ENCODE assay signal across 8 cellular contexts in the genomic region with DNA sequence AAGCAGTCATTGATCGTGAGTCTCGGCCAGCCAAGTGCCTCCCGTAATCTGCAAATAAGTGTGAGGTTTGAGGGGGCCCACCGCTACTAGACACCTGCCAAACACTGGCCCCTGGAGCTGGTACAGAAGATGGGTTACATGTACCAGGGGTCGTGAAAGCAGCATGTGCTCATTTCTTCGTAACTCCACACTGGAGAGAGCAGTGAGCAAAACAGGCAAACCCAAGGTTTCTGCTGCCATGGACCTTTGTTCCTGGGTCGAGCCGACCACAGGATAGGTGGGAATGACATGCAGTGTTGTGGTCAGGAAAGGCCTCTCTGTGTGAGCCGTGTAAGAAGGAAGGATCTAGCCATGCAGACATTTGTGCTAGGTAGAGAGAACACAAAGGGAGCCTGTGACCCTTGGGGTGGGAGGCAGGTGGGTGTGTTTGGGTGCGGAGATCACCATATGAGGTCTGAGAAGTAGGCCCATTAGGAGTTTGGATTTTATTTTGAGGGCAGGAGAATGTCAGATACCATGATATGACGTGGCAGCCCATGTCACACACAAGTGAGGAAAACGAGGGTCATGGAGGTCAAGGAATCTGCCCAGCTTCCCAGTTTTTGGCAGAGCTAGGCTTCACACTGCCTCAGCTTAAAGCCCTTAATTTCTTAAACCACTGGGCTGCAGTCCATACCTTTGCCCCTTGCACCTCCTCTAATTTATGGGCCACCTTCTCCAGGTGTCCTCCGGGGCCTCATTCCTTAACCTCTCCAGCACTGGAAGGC. TPM values are rescaled to one million over a fixed set of nuclear protein-coding genes. Genes with fewer than 3 reads are reported as not detected.
DNase-seq lines count a peak whose midpoint lies in the region; ATAC-seq and TF ChIP-seq lines count a peak whose summit lies in the region.

No MANE protein-coding gene starts in this region.

- peaks cover 8% of the 10 kb centered on the region for H3K4me1 ChIP-seq in RWPE2 (ENCODE audit: insufficient read depth, poor library complexity, severe bottlenecking)
- peaks cover 51% of the 10 kb centered on the region for H3K4me1 ChIP-seq in effector memory CD4-positive, alpha-beta T cell (ENCODE audit: control insufficient read depth, insufficient read depth, low read length, poor library complexity, severe bottlenecking)
- H3K4me1 ChIP-seq in foreskin keratinocyte = peaks cover 18% of the 10 kb centered on the region

- peak overlapping the region; percentile 87 for H3K4me3 ChIP-seq in BJ (ENCODE audit: low read depth, low read length)
- peak overlapping the region; percentile 43 for H3K4me3 ChIP-seq in RWPE2 (ENCODE audit: severe bottlenecking)
- peak overlapping the region; percentile 39 for H3K4me3 ChIP-seq in effector memory CD4-positive, alpha-beta T cell (ENCODE audit: insufficient read depth, low read depth, low read length, poor library complexity, severe bottlenecking)

- H3K27ac ChIP-seq in RWPE2 (ENCODE audit: poor library complexity, severe bottlenecking) (peak overlapping the region; percentile 82), foreskin keratinocyte (no peak overlapping the region)
- H3K27ac ChIP-seq in effector memory CD4-positive, alpha-beta T cell (ENCODE audit: insufficient read depth, low read length, poor library complexity, severe bottlenecking) = peak overlapping the region; percentile 86

- no peaks in the 10 kb centered on the region; the same call in 1 of the 2 replicates for H3K27me3 ChIP-seq in BJ (ENCODE audit: control insufficient read depth, insufficient read depth, low read length)
- H3K27me3 ChIP-seq in RWPE2 (ENCODE audit: insufficient read depth, poor library complexity, severe bottlenecking) = no peaks in the 10 kb centered on the region
- no peaks in the 10 kb centered on the region for H3K27me3 ChIP-seq in effector memory CD4-positive, alpha-beta T cell (replicated peaks; ENCODE audit: control insufficient read depth, insufficient read depth, low read length, poor library complexity, severe bottlenecking)
- H3K27me3 ChIP-seq in foreskin keratinocyte = no peaks in the 10 kb centered on the region

- peak; percentile 1 for ATAC-seq in GM21447 (IDR thresholded peaks at IDR 0.05; ENCODE audit: unreplicated experiment)
- ATAC-seq in RWPE2 (ENCODE audit: low read depth) = no peak; the same call in 2 of the 3 replicates
- no peak for ATAC-seq in HG02610 (IDR thresholded peaks at IDR 0.05; ENCODE audit: unreplicated experiment)
- no peak for ATAC-seq in esophagus mucosa
- ATAC-seq in foreskin keratinocyte = no peak

- peaks cover 2% of the 10 kb centered on the region for H3K27me3 Mint-ChIP-seq in nephron progenitor cell (ENCODE audit: low read depth, poor library complexity)

- POLR2A ChIA-PET in BJ (lab: Charles Lee) = no interaction called here

- peaks cover 21% of the 10 kb centered on the region for H3K36me3 Mint-ChIP-seq in nephron progenitor cell (ENCODE audit: low read depth)

- H3K36me3 ChIP-seq in BJ (ENCODE audit: control insufficient read depth, insufficient read depth, low read length) (peaks cover 3% of the 10 kb centered on the region), RWPE2 (ENCODE audit: low read depth) (peaks cover 35% of the 10 kb centered on the region)
- peaks cover 26% of the 10 kb centered on the region for H3K36me3 ChIP-seq in effector memory CD4-positive, alpha-beta T cell (ENCODE audit: control insufficient read depth, insufficient read depth, low read length)

- no peaks in the 10 kb centered on the region for H3K9me3 ChIP-seq in RWPE2 (ENCODE audit: severe bottlenecking)
- H3K9me3 ChIP-seq in effector memory CD4-positive, alpha-beta T cell (ENCODE audit: control insufficient read depth, low read length) = no peaks in the 10 kb centered on the region

- H3K9me3 Mint-ChIP-seq in nephron progenitor cell = no peaks in the 10 kb centered on the region

- H3K27ac Mint-ChIP-seq in nephron progenitor cell = peak overlapping the region; percentile 52

- DNase-seq in BJ (ENCODE audit: low read depth) (no peak), RWPE2 (ENCODE audit: low spot score) (no peak), nephron progenitor cell (no peak), foreskin keratinocyte (no peak)
- peak in 1 of 3 donors; percentile 8 for DNase-seq in effector memory CD4-positive, alpha-beta T cell

- H3K4me1 Mint-ChIP-seq in nephron progenitor cell = peaks cover 52% of the 10 kb centered on the region

- CTCF ChIA-PET in BJ (lab: Yijun Ruan, JAX) = interaction anchor here (0.8 to 2.2 kb wide), 8 partner anchors 10 to 401 kb away, joined by 3 to 8 read pairs (median 4); no protein-coding TSS in a partner anchor

- H3K4me3 Mint-ChIP-seq in nephron progenitor cell = peak overlapping the region; percentile 79

- TF ChIP-seq CTCF in BJ (IDR thresholded peaks at IDR 0.05; ENCODE audit: insufficient read depth, low read depth, low read length) (no peak), RWPE2 (IDR thresholded peaks at IDR 0.05; ENCODE audit: poor library complexity, severe bottlenecking) (no peak), nephron progenitor cell (IDR thresholded peaks at IDR 0.05) (no peak), foreskin keratinocyte (conservative IDR thresholded peaks at IDR 0.05) (no peak)

RNA-seq across cellular contexts. Expression of gene GTF3A, which starts 0.9 kb away (rescaled TPM):
- 42.7 and 60.5 TPM in 2 replicates for polyA plus RNA-seq in BJ (2011; rRNA removed)
- 22.4 and 25.3 TPM in 2 replicates for polyA minus RNA-seq in BJ (2011; rRNA and poly(A)+ RNA removed)
- 71.1 TPM for total RNA-seq in esophagus mucosa
- 113 and 117 TPM in 2 replicates for total RNA-seq in foreskin keratinocyte
- 104 and 114 TPM in 2 replicates for polyA plus RNA-seq in foreskin keratinocyte

RNA-seq across cellular contexts. Expression of gene MTIF3, which starts 25.0 kb away (rescaled TPM):
- polyA plus RNA-seq in BJ (2011; rRNA removed) (32.7 and 64.0 TPM in 2 replicates), foreskin keratinocyte (44.9 and 45.3 TPM in 2 replicates)
- 7.1 and 11.8 TPM in 2 replicates for polyA minus RNA-seq in BJ (2011; rRNA and poly(A)+ RNA removed)
- total RNA-seq in esophagus mucosa (36.0 TPM), foreskin keratinocyte (39.0 and 40.9 TPM in 2 replicates)
